Comparison of ENCODE assay signal across 8 cellular contexts in the genomic region with DNA sequence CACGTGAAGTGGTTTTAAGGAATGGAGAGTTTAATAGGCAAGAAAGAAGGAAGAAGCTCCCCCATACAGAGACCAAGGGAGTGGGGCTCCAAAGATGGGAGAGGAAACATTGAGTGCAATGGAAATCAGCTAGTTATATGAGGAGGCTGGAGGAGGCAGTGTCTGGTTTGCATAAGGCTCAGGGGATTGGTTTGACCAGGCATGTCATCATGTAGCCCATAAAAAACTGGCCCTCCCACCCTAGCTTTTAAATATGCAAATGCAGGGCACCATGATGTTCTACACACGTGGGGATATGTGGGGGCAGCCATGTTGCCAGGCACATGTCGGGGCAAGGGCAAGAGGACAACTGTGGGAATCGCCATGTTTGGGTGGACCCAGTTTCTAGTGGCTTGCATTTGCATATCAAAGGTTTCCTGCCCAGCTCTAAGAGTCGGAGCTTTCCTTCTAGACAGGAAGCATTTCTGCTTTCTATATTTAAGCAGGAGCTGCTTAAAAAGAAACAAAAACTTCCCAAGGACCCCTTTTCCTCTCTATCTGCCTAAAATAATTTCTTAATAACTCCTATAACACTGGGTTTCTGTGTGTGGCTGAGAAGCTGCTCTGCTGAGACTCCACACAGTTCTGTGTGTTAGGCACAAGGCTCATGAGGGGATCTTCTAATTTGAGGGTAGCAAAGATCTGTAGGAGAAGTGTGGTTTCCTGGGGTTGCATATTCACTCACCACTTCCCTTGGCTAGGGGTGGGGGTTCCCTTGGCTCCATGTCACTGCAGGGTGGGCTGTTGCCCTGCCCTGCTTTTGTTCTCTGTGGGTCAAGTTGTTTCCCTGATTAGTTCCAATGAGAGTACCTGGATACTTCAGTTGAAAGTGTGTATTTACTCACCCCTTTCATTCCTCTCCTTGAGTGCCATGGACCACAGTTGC.
DNase-seq lines count a peak whose midpoint lies in the region; ATAC-seq and TF ChIP-seq lines count a peak whose summit lies in the region.

No MANE protein-coding gene starts in this region.

- DNase-seq in T-helper 17 cell, result peak in 1 of 3 donors; percentile 4
- no peak for DNase-seq in NCI-H1930 (lab: John Stamatoyannopoulos, UW)
- DNase-seq in cortex of kidney (lab: John Stamatoyannopoulos, UW), result no peak
- no peak for DNase-seq in COR-L47 (lab: John Stamatoyannopoulos, UW)
- no peak for DNase-seq in dermis blood vessel endothelial cell

- H3K27me3 Mint-ChIP-seq in T-helper 17 cell, result no peaks in the 10 kb centered on the region

- ATAC-seq in GM18505 (IDR thresholded peaks at IDR 0.05; ENCODE audit: unreplicated experiment) (peak; percentile 85), HG03039 (IDR thresholded peaks at IDR 0.05; ENCODE audit: unreplicated experiment) (peak; percentile 59), T-helper 17 cell (peak; percentile 85), esophagus mucosa (peak; percentile 23)

- no peaks in the 10 kb centered on the region for H3K9me3 ChIP-seq in T-helper 17 cell (ENCODE audit: control insufficient read depth, low read length, poor library complexity, severe bottlenecking)

- H3K4me3 Mint-ChIP-seq in T-helper 17 cell, result peak overlapping the region; percentile 69

- peak overlapping the region; percentile 56 for H3K27ac Mint-ChIP-seq in T-helper 17 cell

- peaks cover 26% of the 10 kb centered on the region for H3K4me1 Mint-ChIP-seq in T-helper 17 cell

- peaks cover 2% of the 10 kb centered on the region for H3K36me3 Mint-ChIP-seq in T-helper 17 cell (ENCODE audit: low read depth)

- TF ChIP-seq POLR2A in GM18505 (IDR thresholded peaks at IDR 0.05; ENCODE audit: borderline replicate concordance, extremely low read depth, insufficient read depth, insufficient read length), result no peak

Comparison
In these comparisons a context has a peak if more than half of its experiments do, and no peak if none do; other contexts are left out.
1. ATAC-seq: peak in every context shown above with its lines; median percentile 85 in GM18505; 85 in T-helper 17 cell; 59 in HG03039; 23 in esophagus mucosa.